In the genomic region with DNA sequence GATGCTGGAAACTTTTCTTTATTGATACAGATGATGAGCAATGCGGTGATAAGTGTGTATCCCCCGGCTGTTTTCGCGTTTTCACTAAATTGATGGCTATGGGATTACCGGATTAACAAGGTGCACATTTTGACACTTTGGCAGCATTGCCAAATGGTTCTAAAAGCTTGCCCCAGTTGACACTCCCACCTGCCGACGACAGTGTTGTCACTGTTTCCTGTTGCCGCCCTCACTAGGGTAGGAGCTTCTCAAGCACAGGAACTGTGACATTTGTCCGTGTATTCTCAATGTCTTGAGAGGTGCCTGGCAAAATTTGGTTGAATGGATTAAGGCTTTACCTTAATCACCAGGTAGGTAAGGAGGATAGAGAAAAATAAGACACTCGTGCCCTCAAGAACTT, we compare ENCODE assay signal across 9 cellular contexts. TPM values are rescaled to one million over a fixed set of nuclear protein-coding genes. Genes with fewer than 3 reads are reported as not detected.
DNase-seq lines count a peak whose midpoint lies in the region; ATAC-seq, FAIRE-seq and TF ChIP-seq lines count a peak whose summit lies in the region.
"Had no signal": no experiment of that assay in that cellular context is flagged by ENCODE, and none has a peak within 500 bp of the region (broad histone marks: within the 10 kb centered on the region; RNA-seq: fewer than 3 reads in every experiment).

No MANE protein-coding gene starts in this region.

- H3K4me1 ChIP-seq in GM12878 (ENCODE audit: control insufficient read depth, insufficient read depth, low read length): peaks cover 33% of the 10 kb centered on the region

- RAD21 ChIA-PET in GM12878 (lab: Charles Lee; ENCODE audit: unreplicated experiment): interaction anchor here (0.9 to 3.1 kb wide), 11 partner anchors 9 to 239 kb away, joined by 3 to 35 read pairs (median 8); partner anchors contain the start of genes MAPK13 and MAPK14

- no peaks in the 10 kb centered on the region for H3K79me2 ChIP-seq in GM12878 (ENCODE audit: control insufficient read depth, insufficient read depth, low read length)

- DNase-seq in T-helper 9 cell (peak; percentile 64), GM12878 (ENCODE audit: low read depth, low spot score) (no peak), HCEC 1CT (no peak), GM19238 (ENCODE audit: insufficient read length, low spot score) (no peak)
- DNase-seq in stimulated activated CD4-positive, alpha-beta T cell treated with anti-CD3 and anti-CD28 coated beads, Interleukin-2, amount 100 ng/mL, for 48 hours: peak; percentile 39 to 52

- TF ChIP-seq POLR2A in GM12878 (IDR thresholded peaks at IDR 0.05; ENCODE audit: low read depth, low read length): peak; percentile 57

- WGBS in GM12878 (ENCODE audit: insufficient coverage, insufficient replicate concordance, low lambda C conversion rate, missing lambda C conversion rate): 16% methylated on average over 10 of the region's 10 CpGs

- peak overlapping the region; percentile 39 for H2AFZ ChIP-seq in GM12878 (ENCODE audit: control insufficient read depth, low read depth, low read length)

- no peaks in the 10 kb centered on the region for H3K27me3 ChIP-seq in GM12878 (replicated peaks in 1 of 2; ENCODE audit: control insufficient read depth in 2 of 2, insufficient read depth in 2 of 2, low read length in 1 of 2)
- H3K27me3 ChIP-seq: heart left ventricle had no signal

- no TSS peak for BruUV-seq in GM12878 (replicated peaks; lab: Mats Ljungman, UMichigan)

- CTCF ChIA-PET in GM12878 (lab: Yijun Ruan, JAX): interaction anchor here (0.5 to 7.6 kb wide), 17 partner anchors 9 to 239 kb away, joined by 3 to 82 read pairs (median 5); partner anchors contain the start of genes BRPF3, MAPK13 and MAPK14

- intact Hi-C loops in GM12878 (cut with micrococcal nuclease; ENCODE audit: unreplicated experiment): loop anchor here (10.0 kb wide), 1 partner anchor 184 kb away; no protein-coding TSS in a partner anchor

- TF ChIP-seq EP300 in GM12878 (IDR thresholded peaks at IDR 0.05; ENCODE audit: borderline replicate concordance in 1 of 2, control insufficient read depth in 1 of 2, low read depth in 2 of 2, low read length in 2 of 2): no peak

- POLR2A ChIA-PET in GM12878 (lab: Charles Lee): interaction anchor here (0.8 to 3.4 kb wide), 8 partner anchors 8 to 477 kb away, joined by 3 to 21 read pairs (median 4); partner anchors contain the start of genes MAPK13 and MAPK14

- no peaks in the 10 kb centered on the region for H4K20me1 ChIP-seq in GM12878 (ENCODE audit: control insufficient read depth, insufficient read depth)

- TF ChIP-seq RAD21 in GM12878 (IDR thresholded peaks at IDR 0.05; ENCODE audit: insufficient read depth, low read depth, low read length): no peak

- in situ Hi-C loops in GM12878 (cut with MboI): loop anchor here (5.0 kb wide), 1 partner anchor 237 kb away; no protein-coding TSS in a partner anchor

- H3K36me3 ChIP-seq in GM12878 (ENCODE audit: control insufficient read depth in 2 of 2, insufficient read depth in 2 of 2, low read length in 1 of 2): no peaks in the 10 kb centered on the region; a peak in 1 of 4 replicates

- no peak overlapping the region for H3K9ac ChIP-seq in GM12878 (ENCODE audit: control insufficient read depth, insufficient read depth, low read length)

- ATAC-seq in HG02798 (IDR thresholded peaks at IDR 0.05; ENCODE audit: poor library complexity, unreplicated experiment): peak; percentile 43
- peak; percentile 59 for ATAC-seq in GM12878
- ATAC-seq in GM18520 (IDR thresholded peaks at IDR 0.05; ENCODE audit: unreplicated experiment): no peak
- ATAC-seq in GM18511 (IDR thresholded peaks at IDR 0.05; ENCODE audit: unreplicated experiment): no peak

- peak overlapping the region; percentile 74 for H3K27ac ChIP-seq in GM12878 (ENCODE audit: control insufficient read depth, insufficient read depth)

- H3K4me2 ChIP-seq in GM12878 (ENCODE audit: control insufficient read depth, insufficient read depth): peak overlapping the region; percentile 80

- peak; percentile 35 for FAIRE-seq in GM12878 (lab: Jason Lieb, UNC)

- H3K4me3 ChIP-seq in GM12878: 0 out of 2 replicates have a peak overlapping the region, but pooled peaks have one; percentile 6

- SMC1A ChIA-PET in GM12878 (lab: Charles Lee; ENCODE audit: uncharacterized antibody, unreplicated experiment): interaction anchor here (0.7 to 7.8 kb wide), 14 partner anchors 10 to 239 kb away, joined by 3 to 75 read pairs (median 6); partner anchors contain the start of genes MAPK13 and MAPK14

- no peaks in the 10 kb centered on the region for H3K9me3 ChIP-seq in GM12878 (replicated peaks; ENCODE audit: control insufficient read depth, insufficient read depth, low read length)
- H3K9me3 ChIP-seq: heart left ventricle had no signal

- TF ChIP-seq CTCF in GM12878 (IDR thresholded peaks at IDR 0.05 in 2 of 3, conservative IDR thresholded peaks at IDR 0.05 in 1 of 3; ENCODE audit: control insufficient read depth in 2 of 3, extremely low read depth in 1 of 3, insufficient read depth in 1 of 3, low read depth in 3 of 3, low read length in 3 of 3): no peak

TF ChIP-seq in GM12878, 131 proteins besides CTCF, POLR2A, EP300 and RAD21:
- TF ChIP-seq CREB1 (IDR thresholded peaks at IDR 0.05; ENCODE audit: low read depth) (peak; percentile 85), POU2F2 (IDR thresholded peaks at IDR 0.05; ENCODE audit: borderline replicate concordance, low read depth, low read length) (0 out of 3 replicates have a peak, but pooled peaks have one; percentile 23), FOXM1 (IDR thresholded peaks at IDR 0.05; ENCODE audit: low read depth, low read length) (0 out of 2 replicates have a peak, but pooled peaks have one; percentile 17), ZNF687 (IDR thresholded peaks at IDR 0.05) (peak; percentile 38; the same call in 1 of the 2 replicates), ZSCAN29 (IDR thresholded peaks at IDR 0.05) (no peak), STAT3 (IDR thresholded peaks at IDR 0.05; ENCODE audit: low read depth, low read length) (no peak), CREM (IDR thresholded peaks at IDR 0.05; ENCODE audit: low read depth) (peak; percentile 58; the same call in 1 of the 2 replicates), ETV6 (conservative IDR thresholded peaks at IDR 0.05 in 1 of 2, IDR thresholded peaks at IDR 0.05 in 1 of 2; ENCODE audit: borderline replicate concordance in 1 of 2, low read depth in 1 of 2) (0 out of 4 replicates have a peak, but pooled peaks of 1 of the 2 experiments have one; percentile 19), EZH2 (IDR thresholded peaks at IDR 0.05; ENCODE audit: borderline replicate concordance, control insufficient read depth, low read depth, low read length) (no peak), POLR2AphosphoS5 (IDR thresholded peaks at IDR 0.05; ENCODE audit: low read length) (peak; percentile 41; the same call in 1 of the 2 replicates), SPI1 (IDR thresholded peaks at IDR 0.05; ENCODE audit: borderline replicate concordance, insufficient read depth, low read depth, low read length) (0 out of 2 replicates have a peak, but pooled peaks have one; percentile 11), TCF12 (IDR thresholded peaks at IDR 0.05; ENCODE audit: low read depth, low read length) (no peak), NFIC (IDR thresholded peaks at IDR 0.05; ENCODE audit: low read depth, low read length) (no peak)

RNA-seq across cellular contexts. Expression of gene MAPK13, which starts 9.8 kb away (rescaled TPM):
- total RNA-seq in GM12878 (2013; cell fraction: nucleolus; rRNA removed): 24.2 and 24.6 TPM in 2 replicates
- total RNA-seq in GM12878 (2014; rRNA removed) (38.9 and 40.2 TPM in 2 replicates), GM12878 (2014; rRNA removed; fragmentation: Illumina TruSeq; extraction: Trizol) (18.4 and 19.5 TPM in 2 replicates), GM12878 (2021) (48.0 and 52.5 TPM in 2 replicates)
- polyA plus RNA-seq in GM12878 (2011; ENCODE audit: low read depth): 5.4 TPM
- polyA plus RNA-seq in GM12878 (2011; rRNA removed) (7.5 and 8.5 TPM in 2 replicates), GM12878 (2014; fragmentation: Illumina TruSeq; extraction: Trizol) (17.2 and 34.9 TPM in 2 replicates), GM12878 (2014; fragmentation: Nextera tagmentation; extraction: Ambion mirVana) (1 to 10 TPM; 1.8 to 3.2 TPM), GM12878 (2014; rRNA removed) (46.3 and 48.8 TPM in 2 replicates), GM12878 (2016; fragmentation: Nextera tagmentation; extraction: Ambion mirVana) (10 to 100 TPM; 46.6 TPM)
- polyA plus RNA-seq in GM12878 (2011; cell fraction: cytosol; rRNA removed): 10.7 and 10.8 TPM in 2 replicates
- polyA plus RNA-seq in GM12878 (2011; cell fraction: nucleus; rRNA removed): 24.6 and 25.9 TPM in 2 replicates
- 8.6 and 11.0 TPM in 2 replicates for polyA plus RNA-seq in GM12878 (2012)
- 8.0 and 11.8 TPM in 2 replicates for polyA minus RNA-seq in GM12878 (2011; rRNA and poly(A)+ RNA removed)
- 1.2 and 1.6 TPM in 2 replicates for polyA minus RNA-seq in GM12878 (2011; cell fraction: cytosol; rRNA and poly(A)+ RNA removed)
- polyA minus RNA-seq in GM12878 (2011; cell fraction: nucleus; rRNA and poly(A)+ RNA removed): 6.0 and 7.0 TPM in 2 replicates

Comparison
In these comparisons a context has a peak if more than half of its experiments do, and no peak if none do; other contexts are left out.
1. ATAC-seq: peak in HG02798 (single experiment) and GM12878 (single experiment); none in GM18520 (single experiment) and GM18511 (single experiment).
2. DNase-seq: peak in T-helper 9 cell (single experiment) and stimulated activated CD4-positive, alpha-beta T cell treated with anti-CD3 and anti-CD28 coated beads, Interleukin-2, amount 100 ng/mL, for 48 hours (2 of 2); none in GM12878 (single experiment), HCEC 1CT (single experiment) and GM19238 (single experiment).